In the genomic region with DNA sequence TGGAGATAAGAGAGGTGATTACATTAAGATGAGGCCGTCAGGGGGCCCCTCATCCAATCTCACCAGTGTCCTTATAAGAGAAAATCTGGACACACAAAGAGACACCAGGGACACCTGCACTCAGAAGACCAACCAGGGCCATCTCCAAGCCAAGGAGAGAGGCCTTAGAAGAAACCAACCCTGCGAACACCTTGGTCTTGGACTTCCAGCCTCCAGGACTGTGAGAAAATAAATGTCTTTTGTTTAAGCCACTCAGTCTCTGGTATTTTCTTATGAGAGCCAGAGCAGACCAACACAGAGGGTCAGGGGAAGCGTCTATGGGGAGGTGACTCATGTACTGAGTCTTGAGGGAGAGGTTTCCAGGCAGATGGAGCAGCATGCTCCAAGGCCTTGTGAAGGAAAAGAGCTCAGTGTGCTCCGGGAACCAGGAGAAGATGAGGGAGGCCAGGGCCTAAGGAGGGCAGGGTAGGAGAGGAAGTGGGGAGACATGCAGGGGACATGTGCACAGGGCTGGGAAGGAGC, we compare ENCODE assay signal across 17 cellular contexts. TPM values are rescaled to one million over a fixed set of nuclear protein-coding genes. Genes with fewer than 3 reads are reported as not detected.
DNase-seq lines count a peak whose midpoint lies in the region; ATAC-seq and TF ChIP-seq lines count a peak whose summit lies in the region.
"Had no signal": no experiment of that assay in that cellular context is flagged by ENCODE, and none has a peak within 500 bp of the region (broad histone marks: within the 10 kb centered on the region; RNA-seq: fewer than 3 reads in every experiment).

No MANE protein-coding gene starts in this region.

- no peaks in the 10 kb centered on the region for H3K27me3 ChIP-seq in CD8-positive, alpha-beta memory T cell (ENCODE audit: insufficient read depth, low read length, poor library complexity, severe bottlenecking)
- H3K27me3 ChIP-seq: upper lobe of right lung had no signal

- peaks cover 32% of the 10 kb centered on the region for H3K4me1 ChIP-seq in CD8-positive, alpha-beta memory T cell (ENCODE audit: insufficient read depth, low read length)
- H3K4me1 ChIP-seq in HEK293 (ENCODE audit: control insufficient read depth, insufficient read depth, low read length) = no peaks in the 10 kb centered on the region

- H3K9me3 Mint-ChIP-seq in CD8-positive, alpha-beta memory T cell = no peaks in the 10 kb centered on the region
- H3K9me3 Mint-ChIP-seq in central memory CD8-positive, alpha-beta T cell = no peaks in the 10 kb centered on the region
- H3K9me3 Mint-ChIP-seq in nephron = no peaks in the 10 kb centered on the region
- H3K9me3 Mint-ChIP-seq: endodermal cell had no signal

- POLR2A ChIA-PET in CD8-positive, alpha-beta memory T cell (lab: Charles Lee) = no interaction called here
- POLR2A ChIA-PET in HEK293 (lab: Yijun Ruan, JAX) = interaction anchor here (5.1 kb wide), 1 partner anchor 23 kb away, joined by 20 read pairs; a partner anchor contains a TSS

- H3K4me1 Mint-ChIP-seq in CD8-positive, alpha-beta memory T cell = peaks cover 52 to 71% (median 71%) of the 10 kb centered on the region in 3 donors
- peaks cover 71% of the 10 kb centered on the region for H3K4me1 Mint-ChIP-seq in central memory CD8-positive, alpha-beta T cell
- peaks cover 28% of the 10 kb centered on the region for H3K4me1 Mint-ChIP-seq in nephron

- H3K27ac Mint-ChIP-seq in CD8-positive, alpha-beta memory T cell = peak overlapping the region in 6 of 8 donors; percentile 32 to 82 (median 69)
- peak overlapping the region; percentile 90 for H3K27ac Mint-ChIP-seq in central memory CD8-positive, alpha-beta T cell (ENCODE audit: low read depth)
- no peak overlapping the region for H3K27ac Mint-ChIP-seq in nephron
- H3K27ac Mint-ChIP-seq: endodermal cell had no signal

- CTCF ChIA-PET in CD8-positive, alpha-beta memory T cell (lab: Charles Lee) = no interaction called here
- CTCF ChIA-PET in HEK293 (lab: Yijun Ruan, JAX) = no interaction called here

- peaks cover 6 to 84% (median 18%) of the 10 kb centered on the region in 3 donors for H3K36me3 Mint-ChIP-seq in CD8-positive, alpha-beta memory T cell
- H3K36me3 Mint-ChIP-seq in central memory CD8-positive, alpha-beta T cell (ENCODE audit: insufficient read depth) = peaks cover 34% of the 10 kb centered on the region
- H3K36me3 Mint-ChIP-seq in nephron (ENCODE audit: low read depth) = peaks cover 67% of the 10 kb centered on the region

- H3K27ac ChIP-seq in CD8-positive, alpha-beta memory T cell (ENCODE audit: low read depth, low read length) = no peak overlapping the region
- H3K27ac ChIP-seq in HEK293 (ENCODE audit: extremely low read depth, low read depth, low read length) = no peak overlapping the region
- H3K27ac ChIP-seq: upper lobe of right lung had no signal

- no peaks in the 10 kb centered on the region for H3K9me3 ChIP-seq in CD8-positive, alpha-beta memory T cell (ENCODE audit: low read length)
- no peaks in the 10 kb centered on the region for H3K9me3 ChIP-seq in HEK293 (ENCODE audit: control insufficient read depth, insufficient read depth, low read depth, low read length)
- H3K9me3 ChIP-seq: upper lobe of right lung had no signal

- ATAC-seq in central memory CD8-positive, alpha-beta T cell (replicated peaks; ENCODE audit: extremely low read depth, poor library complexity, severe bottlenecking) = no peak
- no peak for ATAC-seq in left colon
- ATAC-seq: activated CD4-positive, CD25-positive, alpha-beta regulatory T cell treated with anti-CD3 and anti-CD28 coated beads, Interleukin-2, amount 50 U/mL, for 24 hours; HCT116; Panc1; upper lobe of right lung had no signal

- intact Hi-C loops in left colon (cut with DNase I, micrococcal nuclease) = no loop called here

- H3K36me3 ChIP-seq in CD8-positive, alpha-beta memory T cell (ENCODE audit: insufficient read depth, low read length) = peaks cover 55% of the 10 kb centered on the region
- H3K36me3 ChIP-seq in HEK293 (ENCODE audit: control insufficient read depth in 2 of 2, insufficient read depth in 1 of 2, low read length in 2 of 2) = peaks cover 15 to 88% of the 10 kb centered on the region in 2 experiments; a peak in 2 of 3 replicates

- H3K4me3 ChIP-seq in CD8-positive, alpha-beta memory T cell (ENCODE audit: low read length) = no peak overlapping the region
- no peak overlapping the region for H3K4me3 ChIP-seq in HEK293 (ENCODE audit: low read depth, low read length)
- H3K4me3 ChIP-seq: upper lobe of right lung had no signal

- no peak for DNase-seq in CD8-positive, alpha-beta memory T cell
- DNase-seq in central memory CD8-positive, alpha-beta T cell (ENCODE audit: low spot score in 2 of 2) = no peak
- DNase-seq in SIG-M5 treated with dmso at 0.1 percent for 504 hours (lab: John Stamatoyannopoulos, UW; ENCODE audit: unreplicated experiment) (no peak), iPS-NIHi7 (ENCODE audit: extremely low spot score) (no peak), left colon (no peak)
- DNase-seq: C1 segment of cervical spinal cord, endodermal cell, NCI-H2029 treated with DMSO at 0.1 percent for 48 hours, NCI-H526 treated with DMSO at 0.1 percent for 48 hours, upper lobe of right lung had no signal

- TF ChIP-seq CTCF in HEK293 (tag by site-specific recombination; IDR thresholded peaks at IDR 0.05) = no peak
- TF ChIP-seq CTCF in nephron (IDR thresholded peaks at IDR 0.05; ENCODE audit: unreplicated experiment in 3 of 3) = no peak

- H3K27me3 Mint-ChIP-seq in CD8-positive, alpha-beta memory T cell = no peaks in the 10 kb centered on the region
- H3K27me3 Mint-ChIP-seq in central memory CD8-positive, alpha-beta T cell = no peaks in the 10 kb centered on the region
- no peaks in the 10 kb centered on the region for H3K27me3 Mint-ChIP-seq in nephron (ENCODE audit: low read depth)

- H3K4me3 Mint-ChIP-seq in CD8-positive, alpha-beta memory T cell = peak overlapping the region in 2 of 7 donors; percentile 31 to 70
- no peak overlapping the region for H3K4me3 Mint-ChIP-seq in central memory CD8-positive, alpha-beta T cell
- peak overlapping the region in 2 of 3 experiments; percentile 4 to 47 for H3K4me3 Mint-ChIP-seq in nephron
- H3K4me3 Mint-ChIP-seq: endodermal cell had no signal

TF ChIP-seq in HEK293, 187 proteins besides CTCF, POLR2A, EP300 and RAD21:
- TF ChIP-seq ZNF792 (tag by site-specific recombination; IDR thresholded peaks at IDR 0.05) (no peak), ZFHX2 (tag by site-specific recombination; conservative IDR thresholded peaks at IDR 0.05) (no peak), ZNF48 (tag by site-specific recombination; IDR thresholded peaks at IDR 0.05) (no peak), OVOL3 (tag by site-specific recombination; IDR thresholded peaks at IDR 0.05) (no peak), ZNF292 (tag by site-specific recombination; IDR thresholded peaks at IDR 0.05; ENCODE audit: borderline replicate concordance, low read depth) (no peak), GLIS1 (tag by site-specific recombination; IDR thresholded peaks at IDR 0.05) (no peak), ZNF433 (tag by site-specific recombination; IDR thresholded peaks at IDR 0.05; ENCODE audit: low read depth) (no peak), ZNF133 (tag by site-specific recombination; IDR thresholded peaks at IDR 0.05) (no peak), ZNF548 (tag by site-specific recombination; IDR thresholded peaks at IDR 0.05) (peak; percentile 98)
TF ChIP-seq in HEK293: peak in this region for 1.

RNA-seq across cellular contexts. Expression of a gene that starts 5.4 kb away (rescaled TPM):
- total RNA-seq in CD8-positive, alpha-beta memory T cell = 10 to 100 TPM; 57.8 to 61.1 TPM
- 41.6 TPM for polyA plus RNA-seq in CD8-positive, alpha-beta memory T cell
- 100 to 1,000 TPM; 157 to 180 TPM for total RNA-seq in left colon

RNA-seq across cellular contexts. Expression of a gene that starts 22.9 kb away (rescaled TPM):
- total RNA-seq in CD8-positive, alpha-beta memory T cell = 100 to 1,000 TPM; 672 to 673 TPM
- polyA plus RNA-seq in CD8-positive, alpha-beta memory T cell = 80.5 TPM
- total RNA-seq in left colon = 100 to 1,000 TPM; 274 to 281 TPM

RNA-seq across cellular contexts. Expression of a gene that starts 40.0 kb away (rescaled TPM):
- total RNA-seq in CD8-positive, alpha-beta memory T cell = not detected
- not detected for polyA plus RNA-seq in CD8-positive, alpha-beta memory T cell
- total RNA-seq in left colon = not detected
- total RNA-seq: endodermal cell, mononuclear cell, pulmonary artery endothelial cell, upper lobe of right lung had no signal

Comparison
In these comparisons a context has a peak if more than half of its experiments do, and no peak if none do; other contexts are left out.
1. H3K27ac Mint-ChIP-seq: peak in CD8-positive, alpha-beta memory T cell (6 of 8) and central memory CD8-positive, alpha-beta T cell (single experiment); none in nephron (0 of 3).